Comparison of ENCODE assay signal across 9 cellular contexts in the genomic region with DNA sequence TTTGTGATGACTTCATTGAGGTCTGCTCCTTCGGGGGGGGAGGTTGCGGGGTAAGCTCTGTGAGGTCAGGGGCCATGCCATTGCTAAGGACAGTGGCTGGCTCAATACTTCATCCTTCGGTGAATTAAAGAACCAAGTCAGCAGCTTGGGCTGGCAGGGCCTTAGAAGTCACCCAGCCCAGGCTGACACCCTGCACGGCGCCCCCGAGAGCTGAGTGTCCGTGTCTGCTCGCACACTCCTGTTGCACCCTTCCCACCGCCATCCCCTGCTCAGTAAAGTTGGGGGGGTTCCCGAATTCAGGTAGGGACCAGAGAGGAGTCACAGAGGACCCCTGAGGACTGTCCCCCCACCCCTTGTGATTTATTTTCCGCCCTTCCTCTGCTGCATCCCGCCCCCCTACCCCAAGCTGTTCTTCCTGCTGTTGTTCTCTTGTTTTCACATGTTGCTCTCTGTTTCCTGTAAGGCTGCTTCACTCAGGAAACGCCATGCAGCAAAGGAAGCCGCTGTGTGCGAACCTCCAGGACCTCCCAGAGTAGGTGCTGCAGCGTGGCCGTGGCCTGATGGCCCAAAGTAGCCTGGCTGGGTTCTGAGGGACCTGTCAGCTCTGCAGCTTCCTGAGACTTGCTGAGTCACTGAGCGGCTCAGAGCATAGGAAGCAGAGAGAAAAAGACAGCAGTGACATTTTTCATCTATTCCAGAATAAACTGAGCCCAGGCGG. TPM values are rescaled to one million over a fixed set of nuclear protein-coding genes. Genes with fewer than 3 reads are reported as not detected.
DNase-seq lines count a peak whose midpoint lies in the region; ATAC-seq and TF ChIP-seq lines count a peak whose summit lies in the region.
"Had no signal": no experiment of that assay in that cellular context is flagged by ENCODE, and none has a peak within 500 bp of the region (broad histone marks: within the 10 kb centered on the region; RNA-seq: fewer than 3 reads in every experiment).

No MANE protein-coding gene starts in this region.

- peaks cover 40% of the 10 kb centered on the region for H3K4me1 Mint-ChIP-seq in stimulated activated memory B cell treated with anti-CD40 and anti-IgM and Interleukin-4, amounts not matched to agents 10 μg/mL and 1 μg/mL and 100 μg/mL, for 72 hours
- H3K4me1 Mint-ChIP-seq in chondrocyte (ENCODE audit: low read depth) (peaks cover 5% of the 10 kb centered on the region), type B pancreatic cell (ENCODE audit: unreplicated experiment) (peaks cover 4% of the 10 kb centered on the region)

- H2AFZ ChIP-seq in Loucy (ENCODE audit: low read length), result no peak overlapping the region

- peak overlapping the region; percentile 79 for H3K27ac ChIP-seq in right cardiac atrium (ENCODE audit: low read length)
- H3K27ac ChIP-seq in substantia nigra (ENCODE audit: low read depth, low read length, poor library complexity, severe bottlenecking), result no peak overlapping the region

- intact Hi-C loops in right cardiac atrium (cut with DNase I), result no loop called here

- peaks cover 47% of the 10 kb centered on the region for H3K4me1 ChIP-seq in Loucy (ENCODE audit: insufficient read depth, low read length, poor library complexity, severe bottlenecking)
- H3K4me1 ChIP-seq in right cardiac atrium (ENCODE audit: control insufficient read depth, insufficient read depth, low read length), result peaks cover 13% of the 10 kb centered on the region
- H3K4me1 ChIP-seq: ascending aorta had no signal

- H3K27ac Mint-ChIP-seq in stimulated activated memory B cell treated with anti-CD40 and anti-IgM and Interleukin-4, amounts not matched to agents 10 μg/mL and 1 μg/mL and 100 μg/mL, for 72 hours, result peak overlapping the region; percentile 69
- H3K27ac Mint-ChIP-seq in chondrocyte (ENCODE audit: unreplicated experiment) (no peak overlapping the region), type B pancreatic cell (no peak overlapping the region)

- H3K4me2 ChIP-seq in Loucy (ENCODE audit: low read depth, low read length, poor library complexity, severe bottlenecking), result peak overlapping the region; percentile 80

- H3K4me3 ChIP-seq in Loucy (ENCODE audit: low read length, poor library complexity, severe bottlenecking) (peak overlapping the region; percentile 67), right cardiac atrium (ENCODE audit: low read length) (no peak overlapping the region)
- H3K4me3 ChIP-seq: ascending aorta had no signal

- H4K20me1 ChIP-seq in Loucy (ENCODE audit: insufficient read depth, low read length, poor library complexity, severe bottlenecking), result no peaks in the 10 kb centered on the region

- no peaks in the 10 kb centered on the region for H3K9me3 ChIP-seq in Loucy (ENCODE audit: insufficient read depth, low read depth, low read length)
- no peaks in the 10 kb centered on the region for H3K9me3 ChIP-seq in right cardiac atrium (ENCODE audit: control insufficient read depth, low read length)
- H3K9me3 ChIP-seq: ascending aorta had no signal

- H3K27me3 ChIP-seq in Loucy (ENCODE audit: insufficient read depth, low read length, poor library complexity, severe bottlenecking) (no peaks in the 10 kb centered on the region), right cardiac atrium (ENCODE audit: control insufficient read depth, insufficient read depth) (no peaks in the 10 kb centered on the region)
- H3K27me3 ChIP-seq: ascending aorta had no signal

- no peaks in the 10 kb centered on the region for H3K27me3 Mint-ChIP-seq in stimulated activated memory B cell treated with anti-CD40 and anti-IgM and Interleukin-4, amounts not matched to agents 10 μg/mL and 1 μg/mL and 100 μg/mL, for 72 hours
- H3K27me3 Mint-ChIP-seq in chondrocyte (ENCODE audit: low read depth) (peaks cover 5% of the 10 kb centered on the region), type B pancreatic cell (no peaks in the 10 kb centered on the region)

- H3K4me3 Mint-ChIP-seq in stimulated activated memory B cell treated with anti-CD40 and anti-IgM and Interleukin-4, amounts not matched to agents 10 μg/mL and 1 μg/mL and 100 μg/mL, for 72 hours, result peak overlapping the region; percentile 7
- H3K4me3 Mint-ChIP-seq in chondrocyte (ENCODE audit: unreplicated experiment) (no peak overlapping the region), type B pancreatic cell (no peak overlapping the region)

- no peaks in the 10 kb centered on the region for H3K79me2 ChIP-seq in Loucy (ENCODE audit: insufficient read depth, low read length)

- H3K9me3 Mint-ChIP-seq in stimulated activated memory B cell treated with anti-CD40 and anti-IgM and Interleukin-4, amounts not matched to agents 10 μg/mL and 1 μg/mL and 100 μg/mL, for 72 hours, result no peaks in the 10 kb centered on the region
- H3K9me3 Mint-ChIP-seq in chondrocyte (ENCODE audit: low read depth) (no peaks in the 10 kb centered on the region), type B pancreatic cell (no peaks in the 10 kb centered on the region)

- peak overlapping the region; percentile 84 for H3K9ac ChIP-seq in Loucy (ENCODE audit: low read depth, low read length, poor library complexity, severe bottlenecking)

- H3F3A ChIP-seq in Loucy (ENCODE audit: low read depth), result peaks cover 16% of the 10 kb centered on the region; the same call in 1 of the 2 replicates

- peak; percentile 30 to 74 for ATAC-seq in right cardiac atrium
- no peak for ATAC-seq in stimulated activated memory B cell treated with anti-CD40 and anti-IgM and Interleukin-4, amounts not matched to agents 10 μg/mL and 1 μg/mL and 100 μg/mL, for 72 hours

- 66% methylated on average over 19 of the region's 19 CpGs for WGBS in right cardiac atrium

- no peaks in the 10 kb centered on the region for H3K9me2 ChIP-seq in Loucy (replicated peaks; ENCODE audit: low read depth, low read length)

- TF ChIP-seq CTCF in Loucy (conservative IDR thresholded peaks at IDR 0.05; ENCODE audit: low read length) (no peak), chondrocyte (IDR thresholded peaks at IDR 0.05) (no peak), type B pancreatic cell (conservative IDR thresholded peaks at IDR 0.05) (no peak)

- peak; percentile 52 for DNase-seq in activated T-cell treated with anti-CD3 and anti-CD28 coated beads, Interleukin-2, amount 50 U/mL, for 1 hour
- DNase-seq in right cardiac atrium (peak; percentile 59 to 80 (median 77)), substantia nigra (lab: John Stamatoyannopoulos, UW) (no peak), chondrocyte (ENCODE audit: low spot score) (no peak), inferior parietal cortex (ENCODE audit: extremely low spot score) (no peak), type B pancreatic cell (ENCODE audit: extremely low spot score, unreplicated experiment) (no peak)

- H3K36me3 ChIP-seq in Loucy (ENCODE audit: insufficient read depth, low read length), result no peaks in the 10 kb centered on the region
- H3K36me3 ChIP-seq: ascending aorta had no signal

- H3K36me3 Mint-ChIP-seq in stimulated activated memory B cell treated with anti-CD40 and anti-IgM and Interleukin-4, amounts not matched to agents 10 μg/mL and 1 μg/mL and 100 μg/mL, for 72 hours, result no peaks in the 10 kb centered on the region
- no peaks in the 10 kb centered on the region for H3K36me3 Mint-ChIP-seq in chondrocyte (ENCODE audit: low read depth)
- no peaks in the 10 kb centered on the region for H3K36me3 Mint-ChIP-seq in type B pancreatic cell

RNA-seq across cellular contexts. Expression of gene EFCC1, which starts 14.4 kb away (rescaled TPM):
- total RNA-seq in right cardiac atrium, result 1 to 10 TPM in 2 of 4 donors, under 1 TPM in 2; 0.69 to 1.2 (median 0.94) TPM
- polyA plus RNA-seq in right cardiac atrium, result 1.2 TPM
- total RNA-seq in chondrocyte, result 0.13 TPM in 1 of 3 replicates, not detected in the others
- 0.29 and 2.2 TPM in 2 replicates for total RNA-seq in type B pancreatic cell (ENCODE audit: low replicate concordance)

RNA-seq across cellular contexts. Expression of gene CFAP92, which starts 21.7 kb away (rescaled TPM):
- total RNA-seq in right cardiac atrium (1 to 10 TPM in 1 of 4 donors, under 1 TPM in 3; 0.06 to 1.0 (median 0.63) TPM), chondrocyte (not detected in 3 replicates), type B pancreatic cell (ENCODE audit: low replicate concordance) (4.4 and 4.5 TPM in 2 replicates)
- 0.11 TPM for polyA plus RNA-seq in right cardiac atrium
- total RNA-seq: ascending aorta had no signal

RNA-seq across cellular contexts. Expression of gene GP9, which starts 45.0 kb away (rescaled TPM):
- total RNA-seq in right cardiac atrium, result not detected
- not detected for polyA plus RNA-seq in right cardiac atrium
- not detected in 3 replicates for total RNA-seq in chondrocyte
- not detected in 2 replicates for total RNA-seq in type B pancreatic cell (ENCODE audit: low replicate concordance)
- total RNA-seq: ascending aorta had no signal

Comparison
In these comparisons a context has a peak if more than half of its experiments do, and no peak if none do; other contexts are left out.
1. DNase-seq: peak in activated T-cell treated with anti-CD3 and anti-CD28 coated beads, Interleukin-2, amount 50 U/mL, for 1 hour (single experiment) and right cardiac atrium (3 of 3); none in substantia nigra (0 of 49), chondrocyte (single experiment), inferior parietal cortex (single experiment) and type B pancreatic cell (single experiment).